In the genomic region with DNA sequence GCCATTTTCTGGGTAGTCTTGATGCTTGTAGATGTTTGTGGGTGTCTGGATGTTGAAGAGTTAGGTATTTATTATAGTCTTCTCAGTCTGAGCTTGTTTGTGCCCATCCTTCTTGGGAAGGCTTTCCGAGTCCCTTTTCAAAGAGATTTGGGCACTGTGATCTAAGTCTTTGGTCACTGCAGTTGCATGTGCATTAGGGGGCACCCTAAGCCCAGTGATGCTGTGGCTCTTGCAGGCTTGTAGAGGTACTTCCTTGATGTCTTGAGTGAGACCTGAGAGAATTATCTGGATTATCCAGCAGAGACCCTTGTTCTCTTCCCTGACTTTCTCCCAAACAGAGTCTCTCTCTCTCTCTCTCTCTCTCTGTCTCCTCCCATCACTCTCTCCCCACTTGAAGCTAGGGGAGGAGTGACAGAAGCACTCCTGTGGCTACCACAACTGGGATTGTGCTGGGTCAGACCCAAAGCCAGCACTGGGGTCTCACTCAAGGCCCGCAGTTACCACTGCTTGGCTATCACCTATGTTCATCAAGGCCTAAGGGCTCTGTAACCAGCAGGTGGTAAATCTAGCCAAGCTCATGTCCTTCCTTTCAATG, we compare ENCODE assay signal across 8 cellular contexts.
A peak's percentile ranks its signal among the peaks of the same experiment; 100 is the strongest.
DNase-seq lines count a peak whose midpoint lies in the region; ATAC-seq lines count a peak whose summit lies in the region.

No MANE protein-coding gene starts in this region.

- peak; percentile 77 for DNase-seq in Ammon's horn (ENCODE audit: low spot score)
- DNase-seq in LHCN-M2 (ENCODE audit: low read depth), result peak; percentile 72
- peak in 32 of 56 donors; percentile 1 to 72 (median 27) for DNase-seq in amygdala (lab: John Stamatoyannopoulos, UW)
- peak; percentile 37 for DNase-seq in hepatic stellate cell (ENCODE audit: low spot score)
- DNase-seq in smooth muscle cell of the brain vasculature (ENCODE audit: low read depth, low spot score), result peak; percentile 43
- DNase-seq in NCI-H2196 treated with DMSO at 0.1 percent for 48 hours (lab: John Stamatoyannopoulos, UW; ENCODE audit: unreplicated experiment), result no peak
- no peak for DNase-seq in cerebellar nuclear complex (lab: John Stamatoyannopoulos, UW)

- ATAC-seq in GM18517 (IDR thresholded peaks at IDR 0.05; ENCODE audit: unreplicated experiment), result peak; percentile 52

Comparison
In these comparisons a context has a peak if more than half of its experiments do, and no peak if none do; other contexts are left out.
1. DNase-seq: peak in Ammon's horn (single experiment), LHCN-M2 (single experiment), amygdala (32 of 56), hepatic stellate cell (single experiment) and smooth muscle cell of the brain vasculature (single experiment); none in NCI-H2196 treated with DMSO at 0.1 percent for 48 hours (single experiment) and cerebellar nuclear complex (0 of 2).